In the genomic region with DNA sequence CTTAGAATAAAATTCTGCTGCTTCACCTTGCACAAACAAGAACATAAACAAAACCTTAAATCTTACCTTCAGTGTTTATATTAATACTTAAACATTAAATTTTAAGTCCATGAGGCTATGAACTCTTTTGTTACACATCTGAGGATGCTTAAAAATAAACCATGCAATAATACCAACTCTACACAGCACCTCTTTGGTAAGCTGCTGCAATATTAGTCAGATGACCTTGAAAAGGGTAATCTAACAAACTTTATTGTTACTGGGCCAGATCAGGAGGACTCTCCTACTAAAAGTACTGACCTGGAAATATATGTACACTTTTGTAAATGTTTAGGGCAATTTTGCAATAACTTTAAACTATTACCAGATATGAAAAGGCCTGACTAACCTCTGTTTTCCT, we compare ENCODE assay signal across 8 cellular contexts. TPM values are rescaled to one million over a fixed set of nuclear protein-coding genes. Genes with fewer than 3 reads are reported as not detected.
DNase-seq lines count a peak whose midpoint lies in the region; ATAC-seq and TF ChIP-seq lines count a peak whose summit lies in the region.

No MANE protein-coding gene starts in this region.

- peak overlapping the region; percentile 96 to 100 (median 98) for H3K4me3 Mint-ChIP-seq in CD4-positive, CD25-positive, alpha-beta regulatory T cell

- peaks cover 25% of the 10 kb centered on the region for H3K36me3 ChIP-seq in CD4-positive, CD25-positive, alpha-beta regulatory T cell (ENCODE audit: control insufficient read depth, insufficient read depth, low read length)
- H3K36me3 ChIP-seq in OCI-LY3 (replicated peaks; ENCODE audit: low read depth, low read length) = peaks cover 14% of the 10 kb centered on the region
- no peaks in the 10 kb centered on the region for H3K36me3 ChIP-seq in endocrine pancreas (ENCODE audit: control insufficient read depth, insufficient read depth, low read length)
- peaks cover 33% of the 10 kb centered on the region for H3K36me3 ChIP-seq in neuron (ENCODE audit: insufficient read depth, low read length)

- no peak for TF ChIP-seq CTCF in OCI-LY3 (IDR thresholded peaks at IDR 0.05; ENCODE audit: low read depth, low read length)

- no peaks in the 10 kb centered on the region for H3K9me3 ChIP-seq in CD4-positive, CD25-positive, alpha-beta regulatory T cell (ENCODE audit: control insufficient read depth in 2 of 2, low read length in 2 of 2)
- no peaks in the 10 kb centered on the region for H3K9me3 ChIP-seq in OCI-LY3 (ENCODE audit: insufficient read depth, low read length)
- no peaks in the 10 kb centered on the region for H3K9me3 ChIP-seq in endocrine pancreas (ENCODE audit: control insufficient read depth, low read length)
- H3K9me3 ChIP-seq in neuron (ENCODE audit: low read length) = no peaks in the 10 kb centered on the region

- H2AFZ ChIP-seq in OCI-LY3 (ENCODE audit: low read depth, low read length) (no peak overlapping the region), neuron (ENCODE audit: low read depth, low read length) (peak overlapping the region; percentile 42)

- no peaks in the 10 kb centered on the region for H3K27me3 ChIP-seq in CD4-positive, CD25-positive, alpha-beta regulatory T cell (ENCODE audit: control insufficient read depth, insufficient read depth, low read length)
- H3K27me3 ChIP-seq in OCI-LY3 (ENCODE audit: low read depth, low read length) (no peaks in the 10 kb centered on the region), endocrine pancreas (ENCODE audit: control insufficient read depth, insufficient read depth, low read length) (no peaks in the 10 kb centered on the region), neuron (ENCODE audit: insufficient read depth, low read length) (no peaks in the 10 kb centered on the region)

- H3K9me3 Mint-ChIP-seq in CD4-positive, CD25-positive, alpha-beta regulatory T cell = no peaks in the 10 kb centered on the region

- peak overlapping the region; percentile 75 for H3K4me2 ChIP-seq in OCI-LY3 (ENCODE audit: low read length)

- H3K4me3 ChIP-seq in CD4-positive, CD25-positive, alpha-beta regulatory T cell (ENCODE audit: low read depth, low read length) = peak overlapping the region; percentile 98
- H3K4me3 ChIP-seq in OCI-LY3 (ENCODE audit: low read length) (peak overlapping the region; percentile 89), endocrine pancreas (ENCODE audit: control insufficient read depth, insufficient read depth, low read length) (peak overlapping the region; percentile 97), neuron (ENCODE audit: low read length) (peak overlapping the region; percentile 66)

- H3K4me1 ChIP-seq in CD4-positive, CD25-positive, alpha-beta regulatory T cell (ENCODE audit: control insufficient read depth, insufficient read depth, low read length, poor library complexity, severe bottlenecking) = peaks cover 15% of the 10 kb centered on the region
- H3K4me1 ChIP-seq in OCI-LY3 (ENCODE audit: low read length) (peaks cover 4% of the 10 kb centered on the region; the same call in 1 of the 2 replicates), endocrine pancreas (ENCODE audit: control insufficient read depth, insufficient read depth, low read length) (peaks cover 6% of the 10 kb centered on the region), neuron (ENCODE audit: insufficient read depth, low read length) (peaks cover 10% of the 10 kb centered on the region)

- peaks cover 18% of the 10 kb centered on the region for H3K36me3 Mint-ChIP-seq in CD4-positive, CD25-positive, alpha-beta regulatory T cell

- no peak for ATAC-seq in CD4-positive, CD25-positive, alpha-beta regulatory T cell (ENCODE audit: low read depth in 2 of 2)
- ATAC-seq in GM19452 (IDR thresholded peaks at IDR 0.05; ENCODE audit: unreplicated experiment) (no peak), GM21619 (IDR thresholded peaks at IDR 0.05; ENCODE audit: unreplicated experiment) (no peak)

- no peaks in the 10 kb centered on the region for H3K27me3 Mint-ChIP-seq in CD4-positive, CD25-positive, alpha-beta regulatory T cell

- H3K9ac ChIP-seq in OCI-LY3 (ENCODE audit: low read length) (peak overlapping the region; percentile 71), endocrine pancreas (ENCODE audit: control insufficient read depth, insufficient read depth, low read length) (peak overlapping the region; percentile 92)

- H3K79me2 ChIP-seq in OCI-LY3 (ENCODE audit: low read length) = peaks cover 19% of the 10 kb centered on the region

- peak overlapping the region; percentile 98 to 100 (median 99) for H3K27ac Mint-ChIP-seq in CD4-positive, CD25-positive, alpha-beta regulatory T cell

- H4K20me1 ChIP-seq in OCI-LY3 (ENCODE audit: insufficient read depth, low read length) = no peaks in the 10 kb centered on the region

- no peak for DNase-seq in CD4-positive, CD25-positive, alpha-beta regulatory T cell
- DNase-seq in activated gamma-delta T cell treated with Interleukin-2 at 50 U/mL for 16 hours (no peak), HuH-7 (ENCODE audit: low spot score) (no peak)

- H3K27ac ChIP-seq in CD4-positive, CD25-positive, alpha-beta regulatory T cell (ENCODE audit: insufficient read depth, low read length, poor library complexity, severe bottlenecking) = peak overlapping the region; percentile 91
- no peak overlapping the region for H3K27ac ChIP-seq in OCI-LY3 (ENCODE audit: low read length)

- peaks cover 19 to 37% (median 27%) of the 10 kb centered on the region in 4 donors for H3K4me1 Mint-ChIP-seq in CD4-positive, CD25-positive, alpha-beta regulatory T cell

RNA-seq across cellular contexts. Expression of gene SIKE1, which starts 0.8 kb away (rescaled TPM):
- 51.3 TPM for total RNA-seq in CD4-positive, CD25-positive, alpha-beta regulatory T cell
- polyA plus RNA-seq in CD4-positive, CD25-positive, alpha-beta regulatory T cell = 10 to 100 TPM; 28.0 to 39.3 (median 34.6) TPM

RNA-seq across cellular contexts. Expression of gene CSDE1, which starts 21.9 kb away (rescaled TPM):
- 641 TPM for total RNA-seq in CD4-positive, CD25-positive, alpha-beta regulatory T cell
- 100 to 1,000 TPM; 363 to 395 (median 367) TPM for polyA plus RNA-seq in CD4-positive, CD25-positive, alpha-beta regulatory T cell
